In the genomic region with DNA sequence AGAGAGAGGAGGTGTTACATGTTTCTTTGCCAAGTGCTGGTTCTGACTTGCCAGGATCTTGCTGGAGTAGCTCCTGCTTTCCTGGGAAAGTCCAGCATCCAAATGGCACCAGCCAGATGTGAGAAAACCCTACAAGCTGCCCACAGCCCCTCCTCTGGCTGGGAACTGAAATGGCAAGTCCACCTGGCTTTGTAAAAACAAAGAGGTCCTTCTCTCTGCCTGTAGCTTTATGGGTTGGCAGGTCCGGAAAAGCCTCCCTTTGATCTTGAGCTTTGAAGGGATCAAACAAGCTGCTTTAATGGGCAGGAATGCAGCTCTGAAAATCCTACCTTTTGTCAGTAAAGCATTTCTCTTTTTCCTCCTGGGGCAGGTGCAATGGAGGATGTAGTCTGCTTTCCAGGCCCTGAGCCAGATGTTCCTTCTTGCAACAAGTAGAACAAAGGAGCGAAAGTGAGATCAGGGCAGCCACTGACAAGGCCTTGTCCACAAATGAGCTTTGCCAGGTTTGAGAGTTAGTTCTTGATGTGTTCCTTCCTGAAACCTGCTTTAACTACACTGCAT, we compare ENCODE assay signal across 1 cellular context.
TF ChIP-seq lines count a peak whose summit lies in the region.

No MANE protein-coding gene starts in this region.

TF ChIP-seq in GM23338, 12 proteins besides CTCF, POLR2A, EP300 and RAD21 (continued from another document):
- TF ChIP-seq, protein P1, sequence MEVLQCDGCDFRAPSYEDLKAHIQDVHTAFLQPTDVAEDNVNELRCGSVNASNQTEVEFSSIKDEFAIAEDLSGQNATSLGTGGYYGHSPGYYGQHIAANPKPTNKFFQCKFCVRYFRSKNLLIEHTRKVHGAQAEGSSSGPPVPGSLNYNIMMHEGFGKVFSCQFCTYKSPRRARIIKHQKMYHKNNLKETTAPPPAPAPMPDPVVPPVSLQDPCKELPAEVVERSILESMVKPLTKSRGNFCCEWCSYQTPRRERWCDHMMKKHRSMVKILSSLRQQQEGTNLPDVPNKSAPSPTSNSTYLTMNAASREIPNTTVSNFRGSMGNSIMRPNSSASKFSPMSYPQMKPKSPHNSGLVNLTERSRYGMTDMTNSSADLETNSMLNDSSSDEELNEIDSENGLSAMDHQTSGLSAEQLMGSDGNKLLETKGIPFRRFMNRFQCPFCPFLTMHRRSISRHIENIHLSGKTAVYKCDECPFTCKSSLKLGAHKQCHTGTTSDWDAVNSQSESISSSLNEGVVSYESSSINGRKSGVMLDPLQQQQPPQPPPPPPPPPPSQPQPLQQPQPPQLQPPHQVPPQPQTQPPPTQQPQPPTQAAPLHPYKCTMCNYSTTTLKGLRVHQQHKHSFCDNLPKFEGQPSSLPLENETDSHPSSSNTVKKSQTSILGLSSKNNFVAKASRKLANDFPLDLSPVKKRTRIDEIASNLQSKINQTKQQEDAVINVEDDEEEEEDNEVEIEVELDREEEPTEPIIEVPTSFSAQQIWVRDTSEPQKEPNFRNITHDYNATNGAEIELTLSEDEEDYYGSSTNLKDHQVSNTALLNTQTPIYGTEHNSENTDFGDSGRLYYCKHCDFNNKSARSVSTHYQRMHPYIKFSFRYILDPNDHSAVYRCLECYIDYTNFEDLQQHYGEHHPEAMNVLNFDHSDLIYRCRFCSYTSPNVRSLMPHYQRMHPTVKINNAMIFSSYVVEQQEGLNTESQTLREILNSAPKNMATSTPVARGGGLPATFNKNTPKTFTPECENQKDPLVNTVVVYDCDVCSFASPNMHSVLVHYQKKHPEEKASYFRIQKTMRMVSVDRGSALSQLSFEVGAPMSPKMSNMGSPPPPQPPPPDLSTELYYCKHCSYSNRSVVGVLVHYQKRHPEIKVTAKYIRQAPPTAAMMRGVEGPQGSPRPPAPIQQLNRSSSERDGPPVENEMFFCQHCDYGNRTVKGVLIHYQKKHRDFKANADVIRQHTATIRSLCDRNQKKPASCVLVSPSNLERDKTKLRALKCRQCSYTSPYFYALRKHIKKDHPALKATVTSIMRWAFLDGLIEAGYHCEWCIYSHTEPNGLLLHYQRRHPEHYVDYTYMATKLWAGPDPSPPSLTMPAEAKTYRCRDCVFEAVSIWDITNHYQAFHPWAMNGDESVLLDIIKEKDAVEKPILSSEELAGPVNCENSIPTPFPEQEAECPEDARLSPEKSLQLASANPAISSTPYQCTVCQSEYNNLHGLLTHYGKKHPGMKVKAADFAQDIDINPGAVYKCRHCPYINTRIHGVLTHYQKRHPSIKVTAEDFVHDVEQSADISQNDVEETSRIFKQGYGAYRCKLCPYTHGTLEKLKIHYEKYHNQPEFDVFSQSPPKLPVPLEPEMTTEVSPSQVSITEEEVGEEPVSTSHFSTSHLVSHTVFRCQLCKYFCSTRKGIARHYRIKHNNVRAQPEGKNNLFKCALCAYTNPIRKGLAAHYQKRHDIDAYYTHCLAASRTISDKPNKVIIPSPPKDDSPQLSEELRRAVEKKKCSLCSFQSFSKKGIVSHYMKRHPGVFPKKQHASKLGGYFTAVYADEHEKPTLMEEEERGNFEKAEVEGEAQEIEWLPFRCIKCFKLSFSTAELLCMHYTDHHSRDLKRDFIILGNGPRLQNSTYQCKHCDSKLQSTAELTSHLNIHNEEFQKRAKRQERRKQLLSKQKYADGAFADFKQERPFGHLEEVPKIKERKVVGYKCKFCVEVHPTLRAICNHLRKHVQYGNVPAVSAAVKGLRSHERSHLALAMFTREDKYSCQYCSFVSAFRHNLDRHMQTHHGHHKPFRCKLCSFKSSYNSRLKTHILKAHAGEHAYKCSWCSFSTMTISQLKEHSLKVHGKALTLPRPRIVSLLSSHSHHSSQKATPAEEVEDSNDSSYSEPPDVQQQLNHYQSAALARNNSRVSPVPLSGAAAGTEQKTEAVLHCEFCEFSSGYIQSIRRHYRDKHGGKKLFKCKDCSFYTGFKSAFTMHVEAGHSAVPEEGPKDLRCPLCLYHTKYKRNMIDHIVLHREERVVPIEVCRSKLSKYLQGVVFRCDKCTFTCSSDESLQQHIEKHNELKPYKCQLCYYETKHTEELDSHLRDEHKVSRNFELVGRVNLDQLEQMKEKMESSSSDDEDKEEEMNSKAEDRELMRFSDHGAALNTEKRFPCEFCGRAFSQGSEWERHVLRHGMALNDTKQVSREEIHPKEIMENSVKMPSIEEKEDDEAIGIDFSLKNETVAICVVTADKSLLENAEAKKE (CRISPR knock-in tag; IDR thresholded peaks at IDR 0.05) = peak; percentile 54
- TF ChIP-seq POLR2AphosphoS5 (IDR thresholded peaks at IDR 0.05; ENCODE audit: low read depth) = no peak
- TF ChIP-seq NANOG (IDR thresholded peaks at IDR 0.05; ENCODE audit: borderline replicate concordance) = peak; percentile 84
- TF ChIP-seq, protein P2, sequence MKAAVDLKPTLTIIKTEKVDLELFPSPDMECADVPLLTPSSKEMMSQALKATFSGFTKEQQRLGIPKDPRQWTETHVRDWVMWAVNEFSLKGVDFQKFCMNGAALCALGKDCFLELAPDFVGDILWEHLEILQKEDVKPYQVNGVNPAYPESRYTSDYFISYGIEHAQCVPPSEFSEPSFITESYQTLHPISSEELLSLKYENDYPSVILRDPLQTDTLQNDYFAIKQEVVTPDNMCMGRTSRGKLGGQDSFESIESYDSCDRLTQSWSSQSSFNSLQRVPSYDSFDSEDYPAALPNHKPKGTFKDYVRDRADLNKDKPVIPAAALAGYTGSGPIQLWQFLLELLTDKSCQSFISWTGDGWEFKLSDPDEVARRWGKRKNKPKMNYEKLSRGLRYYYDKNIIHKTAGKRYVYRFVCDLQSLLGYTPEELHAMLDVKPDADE (IDR thresholded peaks at IDR 0.05) = 0 out of 2 replicates have a peak, but pooled peaks have one; percentile 17
TF ChIP-seq in GM23338: peak in this region for 3.
